8 cellular contexts compared by ENCODE assay signal in the genomic region with DNA sequence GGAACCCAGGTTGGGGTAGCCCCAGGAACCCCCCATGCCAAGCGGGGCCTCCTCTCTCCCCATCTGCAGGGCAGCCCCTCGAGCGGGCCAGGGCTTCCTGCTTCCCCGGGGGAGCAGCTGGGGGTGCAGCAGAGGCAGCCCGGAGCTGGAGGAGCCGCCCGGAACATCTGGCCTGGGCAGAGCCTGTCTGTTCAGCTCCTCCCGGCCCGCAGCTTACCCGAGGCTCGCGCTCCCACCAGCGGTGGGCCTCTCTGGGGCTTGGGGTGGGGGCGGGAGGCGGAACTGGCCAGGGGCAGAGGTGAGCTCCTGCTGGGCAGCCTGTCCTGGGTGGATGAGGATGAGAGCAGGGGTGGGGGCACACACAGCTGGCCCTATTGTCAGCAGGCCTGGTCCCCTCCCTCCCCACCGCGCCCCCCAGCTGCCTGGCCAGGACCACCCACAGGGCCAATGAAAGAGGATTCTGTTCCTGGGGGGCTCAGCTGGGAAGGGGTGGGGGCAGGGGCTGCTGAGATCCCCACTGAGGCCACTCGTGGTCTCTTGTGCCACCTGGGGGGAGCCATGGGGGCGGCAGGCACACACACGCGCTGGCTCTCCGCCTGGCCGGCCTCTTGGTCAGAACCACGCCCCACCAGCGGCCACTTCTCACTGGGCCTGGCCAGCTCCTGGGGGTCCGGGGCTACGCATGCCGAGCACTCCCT. TPM values are rescaled to one million over a fixed set of nuclear protein-coding genes. Genes with fewer than 3 reads are reported as not detected.
DNase-seq lines count a peak whose midpoint lies in the region; ATAC-seq and TF ChIP-seq lines count a peak whose summit lies in the region.

No MANE protein-coding gene starts in this region.

- ATAC-seq in left colon: peak; percentile 16
- no peak for ATAC-seq in HG03025 (IDR thresholded peaks at IDR 0.05; ENCODE audit: low FRiP score, unreplicated experiment)

- no peaks in the 10 kb centered on the region for H3K4me1 Mint-ChIP-seq in Calu3 (ENCODE audit: low read depth, unreplicated experiment)

- DNase-seq in AG04450 (ENCODE audit: low read depth, low spot score) (no peak), Kasumi-1 (lab: John Stamatoyannopoulos, UW) (peak; percentile 72), astrocyte of the spinal cord (ENCODE audit: low read depth, low spot score) (peak; percentile 56), left colon (peak in 1 of 2 donors; percentile 38), Calu3 (no peak), midbrain (lab: John Stamatoyannopoulos, UW) (no peak), HT-29 (ENCODE audit: low spot score) (no peak)

- no peak overlapping the region for H3K27ac Mint-ChIP-seq in Calu3 (ENCODE audit: unreplicated experiment)

- TF ChIP-seq CTCF in AG04450 (IDR thresholded peaks at IDR 0.05; ENCODE audit: low read depth, low read length) (peak; percentile 4; the same call in 1 of the 2 replicates), astrocyte of the spinal cord (IDR thresholded peaks at IDR 0.05; ENCODE audit: low read depth, low read length) (peak; percentile 38), Calu3 (IDR thresholded peaks at IDR 0.05; ENCODE audit: unreplicated experiment) (no peak)

- no peak overlapping the region for H3K4me3 Mint-ChIP-seq in Calu3 (ENCODE audit: low read depth, unreplicated experiment)

- H3K9me3 Mint-ChIP-seq in Calu3 (ENCODE audit: low read depth, unreplicated experiment): no peaks in the 10 kb centered on the region

- CTCF ChIA-PET in AG04450 (lab: Charles Lee) (interaction anchor here (0.6 to 1.2 kb wide), 3 partner anchors 18 to 175 kb away, joined by 3 to 5 read pairs (median 3); no protein-coding TSS in a partner anchor), Calu3 (lab: Charles Lee) (interaction anchor here (0.6 to 2.5 kb wide), 8 partner anchors 10 to 120 kb away, joined by 3 to 15 read pairs (median 5); a partner anchor contains a TSS)

- H3K4me3 ChIP-seq in AG04450 (ENCODE audit: low read depth, low read length) (no peak overlapping the region), astrocyte of the spinal cord (ENCODE audit: low read depth, low read length) (no peak overlapping the region)

- intact Hi-C loops in left colon (cut with DNase I, micrococcal nuclease) (no loop called here), Calu3 (cut with micrococcal nuclease; ENCODE audit: unreplicated experiment) (no loop called here)

- POLR2A ChIA-PET in AG04450 (lab: Yijun Ruan, JAX): interaction anchor here (0.6 to 1.6 kb wide), 6 partner anchors 9 to 35 kb away, joined by 3 to 6 read pairs (median 4); a partner anchor contains a TSS

- H3K36me3 Mint-ChIP-seq in Calu3 (ENCODE audit: insufficient read depth, unreplicated experiment): no peaks in the 10 kb centered on the region

- BruUV-seq in Calu3 (replicated peaks; lab: Mats Ljungman, UMichigan): no TSS peak

- in situ Hi-C loops in astrocyte of the spinal cord (cut with HindIII; ENCODE audit: low sequenced_read_pairs): no loop called here

- H3K9me3 ChIP-seq in AG04450 (ENCODE audit: control insufficient read depth, insufficient read depth, low read length): no peaks in the 10 kb centered on the region; the same call in 1 of the 2 replicates

- peak overlapping the region; percentile 21 for H3K27ac ChIP-seq in AG04450 (ENCODE audit: low read depth, low read length)

- H3K27me3 Mint-ChIP-seq in Calu3 (ENCODE audit: unreplicated experiment): peaks cover 38% of the 10 kb centered on the region

- H3K27me3 ChIP-seq in AG04450 (ENCODE audit: control insufficient read depth, insufficient read depth, low read length): no peaks in the 10 kb centered on the region

RNA-seq across cellular contexts. Expression of a gene that starts 34.7 kb away (rescaled TPM):
- 1.3 and 2.5 TPM in 2 replicates for polyA plus RNA-seq in AG04450 (2011; rRNA removed)
- polyA minus RNA-seq in AG04450 (2011; rRNA and poly(A)+ RNA removed): 3.3 and 6.3 TPM in 2 replicates
- total RNA-seq in left colon (10 to 100 TPM; 12.2 to 14.2 TPM), Calu3 (2022) (0.17 and 0.27 TPM in 2 replicates)
- total RNA-seq in HT-29 (2014; rRNA removed; shearing (Covaris generic)): 10.4 and 11.6 TPM in 2 replicates

Comparison
In these comparisons a context has a peak if more than half of its experiments do, and no peak if none do; other contexts are left out.
1. DNase-seq: peak in Kasumi-1 (2 of 2) and astrocyte of the spinal cord (single experiment); none in AG04450 (single experiment), Calu3 (single experiment), midbrain (single experiment) and HT-29 (single experiment).